12 cellular contexts compared by ENCODE assay signal in the genomic region with DNA sequence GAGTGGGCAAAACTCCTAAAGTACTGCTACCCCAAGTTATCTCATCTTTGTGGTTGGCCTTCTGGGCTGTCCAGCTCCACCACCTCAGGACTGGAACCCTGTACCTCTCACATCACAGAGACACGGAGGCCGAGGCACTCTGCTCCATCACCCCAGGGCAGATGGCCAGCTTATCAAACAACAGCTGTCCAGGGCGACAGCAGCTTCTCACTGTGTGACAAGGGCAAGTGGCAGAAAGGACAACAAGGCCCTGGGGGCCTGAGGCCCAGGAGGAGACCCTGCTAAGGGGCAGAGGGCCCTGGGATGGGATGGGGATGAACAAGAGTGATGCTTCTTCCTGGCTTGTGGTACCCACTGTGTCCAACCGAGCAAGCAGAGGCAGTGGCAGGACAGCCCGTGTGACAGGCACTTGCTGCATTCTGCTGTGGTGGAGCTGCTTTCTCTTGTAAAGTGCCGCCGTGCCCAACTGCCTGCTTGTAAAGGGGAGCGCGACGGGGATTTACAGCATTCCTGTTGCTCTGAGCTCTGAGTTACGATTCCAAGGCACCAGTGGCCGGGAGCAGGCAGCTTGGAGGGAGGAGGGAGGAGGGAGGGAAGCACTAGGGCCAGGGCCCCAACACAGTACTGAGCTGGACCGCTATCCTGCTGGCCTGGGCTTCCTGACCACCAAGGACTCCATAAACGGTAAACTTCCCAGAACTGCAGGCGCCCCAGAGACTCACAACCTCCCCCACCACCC.
A peak's percentile ranks its signal among the peaks of the same experiment; 100 is the strongest.
DNase-seq lines count a peak whose midpoint lies in the region; ATAC-seq and TF ChIP-seq lines count a peak whose summit lies in the region.
"Had no signal": no experiment of that assay in that cellular context is flagged by ENCODE, and none has a peak within 500 bp of the region (broad histone marks: within the 10 kb centered on the region; RNA-seq: fewer than 3 reads in every experiment).

No MANE protein-coding gene starts in this region.

- no peak overlapping the region for H3K4me3 ChIP-seq in Panc1 (ENCODE audit: low read depth in 2 of 2, low read length in 2 of 2)
- H3K4me3 ChIP-seq: thoracic aorta had no signal

- in situ Hi-C loops in Panc1 (cut with HindIII; ENCODE audit: low pct_unique_long_range_greater_than_20kb, low sequenced_read_pairs): no loop called here

- POLR2A ChIA-PET in Panc1 (lab: Charles Lee): no interaction called here

- H3K27me3 ChIP-seq in Panc1 (ENCODE audit: control insufficient read depth, insufficient read depth, low read length): no peaks in the 10 kb centered on the region

- H3K4me1 Mint-ChIP-seq in dendritic cell treated with granulocyte-macrophage colony-stimulating factor and Interleukin-4, amounts not matched to agents 40 ng/mL and 50 ng/mL, for 4 days (ENCODE audit: low read depth): peaks cover 98% of the 10 kb centered on the region

- no peaks in the 10 kb centered on the region; the same call in none of the 2 replicates for H3K36me3 ChIP-seq in Panc1 (ENCODE audit: control insufficient read depth, insufficient read depth, low read length)
- H3K36me3 ChIP-seq: thoracic aorta had no signal

- no peaks in the 10 kb centered on the region for H3K27me3 Mint-ChIP-seq in dendritic cell treated with granulocyte-macrophage colony-stimulating factor and Interleukin-4, amounts not matched to agents 40 ng/mL and 50 ng/mL, for 4 days

- ATAC-seq in Panc1 (no peak), HG02870 (IDR thresholded peaks at IDR 0.05; ENCODE audit: unreplicated experiment) (no peak), HG03565 (IDR thresholded peaks at IDR 0.05; ENCODE audit: unreplicated experiment) (no peak)

- intact Hi-C loops in Panc1 (cut with micrococcal nuclease; ENCODE audit: unreplicated experiment): loop anchor here (5.0 to 10.0 kb wide), 2 partner anchors 36 to 217 kb away; no protein-coding TSS in a partner anchor
- intact Hi-C loops in dendritic cell treated with granulocyte-macrophage colony-stimulating factor and Interleukin-4, amounts not matched to agents 40 ng/mL and 50 ng/mL, for 4 days (cut with micrococcal nuclease): loop anchor here (5.0 kb wide), 1 partner anchor 49 kb away; no protein-coding TSS in a partner anchor

- H3K9me3 ChIP-seq in Panc1 (ENCODE audit: control insufficient read depth, insufficient read depth, low read depth, low read length): no peaks in the 10 kb centered on the region
- H3K9me3 ChIP-seq: thoracic aorta had no signal

- H3K27ac Mint-ChIP-seq in dendritic cell treated with granulocyte-macrophage colony-stimulating factor and Interleukin-4, amounts not matched to agents 40 ng/mL and 50 ng/mL, for 4 days: peak overlapping the region; percentile 86

- H3K4me3 Mint-ChIP-seq in dendritic cell treated with granulocyte-macrophage colony-stimulating factor and Interleukin-4, amounts not matched to agents 40 ng/mL and 50 ng/mL, for 4 days: no peak overlapping the region
- H3K4me3 Mint-ChIP-seq: endodermal cell had no signal

- no TSS peak for BruUV-seq in Panc1 (replicated peaks; lab: Mats Ljungman, UMichigan)

- no peaks in the 10 kb centered on the region for H3K9me3 Mint-ChIP-seq in dendritic cell treated with granulocyte-macrophage colony-stimulating factor and Interleukin-4, amounts not matched to agents 40 ng/mL and 50 ng/mL, for 4 days
- H3K9me3 Mint-ChIP-seq: endodermal cell had no signal

- CTCF ChIA-PET in Panc1 (lab: Charles Lee): no interaction called here

- H3K36me3 Mint-ChIP-seq in dendritic cell treated with granulocyte-macrophage colony-stimulating factor and Interleukin-4, amounts not matched to agents 40 ng/mL and 50 ng/mL, for 4 days (ENCODE audit: low read depth): peaks cover 6% of the 10 kb centered on the region

- peak overlapping the region; percentile 72 for H3K27ac ChIP-seq in Panc1 (ENCODE audit: low read length)
- H3K27ac ChIP-seq: thoracic aorta had no signal

- TF ChIP-seq CTCF in Panc1 (IDR thresholded peaks at IDR 0.05): no peak

- DNase-seq in Panc1 (ENCODE audit: low read depth, low spot score) (no peak), left kidney (ENCODE audit: low read depth, low spot score) (peak; percentile 91), superior temporal gyrus (ENCODE audit: extremely low spot score) (peak; percentile 67), AG08395 (ENCODE audit: low spot score) (no peak)
- DNase-seq: activated CD8-positive, alpha-beta memory T cell treated with anti-CD3 and anti-CD28 coated beads, Interleukin-2, amount 50 U/mL, for 4 hours; Calu3; endodermal cell; NCI-H226 had no signal

- H3K4me1 ChIP-seq in Panc1 (ENCODE audit: control insufficient read depth, insufficient read depth, low read length): peaks cover 55% of the 10 kb centered on the region

Comparison
In these comparisons a context has a peak if more than half of its experiments do, and no peak if none do; other contexts are left out.
1. DNase-seq: peak in left kidney (single experiment) and superior temporal gyrus (single experiment); none in Panc1 (single experiment) and AG08395 (single experiment).